In genomic region chr17:39231587-39232551, GRCh38 we compare ENCODE assay signal across 8 cellular contexts. TPM values are rescaled to one million over a fixed set of nuclear protein-coding genes. Genes with fewer than 3 reads are reported as not detected.
DNase-seq lines count a peak whose midpoint lies in the region; ATAC-seq and TF ChIP-seq lines count a peak whose summit lies in the region.

No MANE protein-coding gene starts in this region.

- H3K27ac ChIP-seq in C4-2B: no peak overlapping the region

- peaks cover 18% of the 10 kb centered on the region for H3K4me1 Mint-ChIP-seq in T-helper 17 cell

- DNase-seq in HuH-7 (ENCODE audit: low spot score): peak; percentile 81
- peak; percentile 39 to 52 (median 41) for DNase-seq in T-helper 17 cell
- DNase-seq in astrocyte of the spinal cord (ENCODE audit: low read depth, low spot score): no peak
- peak; percentile 80 for DNase-seq in islet precursor cell
- peak; percentile 49 for DNase-seq in stimulated activated CD8-positive, alpha-beta memory T cell treated with anti-CD3 and anti-CD28 coated beads, Interleukin-12 subunit alpha, Interleukin-12 subunit beta, amount 100 ng/mL, for 1 hour (ENCODE audit: low read depth)

- peak overlapping the region; percentile 88 for H3K27ac Mint-ChIP-seq in T-helper 17 cell

- no peaks in the 10 kb centered on the region for H3K9me3 ChIP-seq in T-helper 17 cell (ENCODE audit: control insufficient read depth, low read length, poor library complexity, severe bottlenecking)

- ATAC-seq in T-helper 17 cell: peak; percentile 82
- no peak for ATAC-seq in HG03135 (IDR thresholded peaks at IDR 0.05; ENCODE audit: unreplicated experiment)
- ATAC-seq in HG03432 (IDR thresholded peaks at IDR 0.05; ENCODE audit: unreplicated experiment): no peak

- peaks cover 2% of the 10 kb centered on the region for H3K36me3 Mint-ChIP-seq in T-helper 17 cell (ENCODE audit: low read depth)

- no peak overlapping the region for H3K4me3 Mint-ChIP-seq in T-helper 17 cell

- no peak overlapping the region for H3K4me3 ChIP-seq in astrocyte of the spinal cord (ENCODE audit: low read depth, low read length)

- TF ChIP-seq CTCF in C4-2B (conservative IDR thresholded peaks at IDR 0.05): peak; percentile 78
- peak; percentile 81 for TF ChIP-seq CTCF in astrocyte of the spinal cord (IDR thresholded peaks at IDR 0.05; ENCODE audit: low read depth, low read length)

- in situ Hi-C loops in astrocyte of the spinal cord (cut with HindIII; ENCODE audit: low sequenced_read_pairs): no loop called here

- H3K27me3 Mint-ChIP-seq in T-helper 17 cell: peaks cover 44% of the 10 kb centered on the region

RNA-seq across cellular contexts. Expression of gene STAC2, which starts 6.1 kb away (rescaled TPM):
- not detected for total RNA-seq in T-helper 17 cell

RNA-seq across cellular contexts. Expression of gene RPL19, which starts 31.8 kb away (rescaled TPM):
- 1,000 to 10,000 TPM; 3,035 to 3,199 TPM for total RNA-seq in T-helper 17 cell

RNA-seq across cellular contexts. Expression of gene CACNB1, which starts 34.4 kb away (rescaled TPM):
- total RNA-seq in T-helper 17 cell: 10 to 100 TPM; 21.4 to 21.9 TPM
